In the genomic region with DNA sequence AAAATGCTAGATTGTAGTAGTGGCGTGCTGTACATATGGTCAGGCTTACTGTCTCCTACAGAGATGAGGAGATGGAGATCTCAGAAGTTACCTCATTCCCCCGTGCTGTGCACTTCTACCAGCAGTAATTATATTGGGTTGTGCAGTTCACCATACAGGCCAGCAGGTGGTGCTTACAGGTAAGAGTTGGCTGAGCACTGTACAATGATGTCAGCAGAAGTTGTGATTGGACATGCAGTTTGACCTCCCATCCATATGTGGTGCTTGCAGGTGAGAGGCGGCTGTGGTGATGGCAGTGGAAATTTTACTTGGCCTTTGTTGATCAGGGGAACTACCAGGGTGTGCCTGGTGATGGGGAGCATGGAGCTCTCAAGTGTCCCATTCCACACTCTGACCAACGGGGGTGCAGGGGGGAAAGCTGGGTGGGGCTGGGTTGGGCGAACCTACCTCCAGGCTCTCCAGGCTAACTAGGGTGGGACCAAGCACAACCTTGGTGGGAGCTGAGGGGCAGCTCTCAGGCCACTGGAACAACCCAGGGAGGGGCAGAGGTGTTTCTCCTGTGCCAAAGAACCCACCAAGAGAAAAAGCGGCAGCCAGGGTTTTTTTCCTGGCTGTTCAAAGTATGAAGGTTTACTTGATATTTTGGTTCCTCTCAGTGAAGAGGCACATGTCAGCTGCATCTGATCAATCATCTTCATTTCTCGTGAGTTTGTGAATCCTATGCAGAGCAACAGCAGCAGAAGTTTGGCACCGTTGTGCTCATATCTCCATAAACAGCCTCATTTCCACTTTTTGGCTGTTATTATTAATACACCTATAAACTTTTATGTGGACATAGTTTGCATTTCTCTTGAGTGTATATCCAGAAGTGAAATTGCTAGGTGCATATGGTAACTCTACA, we compare ENCODE assay signal across 8 cellular contexts.
DNase-seq lines count a peak whose midpoint lies in the region; ATAC-seq and FAIRE-seq lines count a peak whose summit lies in the region.

No MANE protein-coding gene starts in this region.

- no peaks in the 10 kb centered on the region for H3K4me1 ChIP-seq in naive thymus-derived CD4-positive, alpha-beta T cell (ENCODE audit: control insufficient read depth in 2 of 2, insufficient read depth in 2 of 2, low read length in 2 of 2)

- no peak overlapping the region for H3K4me3 ChIP-seq in naive thymus-derived CD4-positive, alpha-beta T cell (ENCODE audit: low read length)

- peaks cover 0 to 8% (median 1%) of the 10 kb centered on the region in 11 donors for H3K9me3 Mint-ChIP-seq in naive thymus-derived CD4-positive, alpha-beta T cell

- H3K4me3 Mint-ChIP-seq in naive thymus-derived CD4-positive, alpha-beta T cell = no peak overlapping the region

- peaks cover 0 to 3% (median 0%) of the 10 kb centered on the region in 7 donors for H3K4me1 Mint-ChIP-seq in naive thymus-derived CD4-positive, alpha-beta T cell

- peak; percentile 58 for DNase-seq in activated CD8-positive, alpha-beta memory T cell treated with anti-CD3 and anti-CD28 coated beads for 24 hours
- DNase-seq in activated CD8-positive, alpha-beta memory T cell treated with anti-CD3 and anti-CD28 coated beads, Interleukin-2, amount 50 U/mL, for 4 hours = no peak
- DNase-seq in HUDEP-2 (lab: John Stamatoyannopoulos, UW; ENCODE audit: unreplicated experiment in 76 of 76) (peak in 72 of 76 experiments; percentile 7 to 82 (median 57)), SW480 (ENCODE audit: low spot score) (peak; percentile 50), urothelium cell line (ENCODE audit: low spot score) (peak; percentile 27)
- peak; percentile 2 for DNase-seq in effector CD4-positive, alpha-beta T cell
- peak in 5 of 9 donors; percentile 16 to 37 (median 22) for DNase-seq in naive thymus-derived CD4-positive, alpha-beta T cell

- CTCF ChIA-PET in naive thymus-derived CD4-positive, alpha-beta T cell (lab: Charles Lee) = no interaction called here

- H3K27me3 Mint-ChIP-seq in naive thymus-derived CD4-positive, alpha-beta T cell = peaks cover 0 to 12% (median 0%) of the 10 kb centered on the region in 5 donors

- peak; percentile 53 for FAIRE-seq in urothelium cell line (lab: Jason Lieb, UNC)

- ATAC-seq in GM21723 (IDR thresholded peaks at IDR 0.05; ENCODE audit: unreplicated experiment) = peak; percentile 100
- peak; percentile 75 for ATAC-seq in naive thymus-derived CD4-positive, alpha-beta T cell

- H3K27me3 ChIP-seq in naive thymus-derived CD4-positive, alpha-beta T cell (ENCODE audit: control insufficient read depth in 2 of 2, insufficient read depth in 2 of 2, low read length in 2 of 2) = no peaks in the 10 kb centered on the region

- H3K36me3 ChIP-seq in naive thymus-derived CD4-positive, alpha-beta T cell (ENCODE audit: control insufficient read depth in 2 of 3, insufficient read depth in 3 of 3, low read length in 3 of 3) = no peaks in the 10 kb centered on the region

- no peaks in the 10 kb centered on the region for H3K9me3 ChIP-seq in naive thymus-derived CD4-positive, alpha-beta T cell (ENCODE audit: control insufficient read depth in 2 of 3, low read length in 3 of 3)

- H3K36me3 Mint-ChIP-seq in naive thymus-derived CD4-positive, alpha-beta T cell = no peaks in the 10 kb centered on the region

- no peak overlapping the region for H3K27ac Mint-ChIP-seq in naive thymus-derived CD4-positive, alpha-beta T cell

- intact Hi-C loops in naive thymus-derived CD4-positive, alpha-beta T cell (cut with micrococcal nuclease) = loop anchor here (2.0 to 10.0 kb wide), 3 partner anchors 131 to 251 kb away; partner anchors contain the start of gene GYPE (in 1 of the 2)

- H3K27ac ChIP-seq in naive thymus-derived CD4-positive, alpha-beta T cell (ENCODE audit: low read depth, low read length) = no peak overlapping the region

- POLR2A ChIA-PET in naive thymus-derived CD4-positive, alpha-beta T cell (lab: Charles Lee) = no interaction called here
